25 cellular contexts compared by ENCODE assay signal in genomic region chr2:660477-661214, GRCh38. TPM values are rescaled to one million over a fixed set of nuclear protein-coding genes. Genes with fewer than 3 reads are reported as not detected.
DNase-seq lines count a peak whose midpoint lies in the region; ATAC-seq and TF ChIP-seq lines count a peak whose summit lies in the region.
"Had no signal": no experiment of that assay in that cellular context is flagged by ENCODE, and none has a peak within 500 bp of the region (broad histone marks: within the 10 kb centered on the region; RNA-seq: fewer than 3 reads in every experiment).

No MANE protein-coding gene starts in this region.

- intact Hi-C loops in Right ventricle myocardium superior (cut with DNase I) (no loop called here), heart right ventricle (cut with DNase I) (no loop called here), testis (cut with DNase I; ENCODE audit: low total_unique reads) (no loop called here)

- H3K9me3 ChIP-seq in heart right ventricle = peaks cover 0 to 18% (median 0%) of the 10 kb centered on the region in 11 donors
- H3K9me3 ChIP-seq in testis = no peaks in the 10 kb centered on the region
- H3K9me3 ChIP-seq: gastrocnemius medialis, thyroid gland had no signal

- peak; percentile 34 for DNase-seq in Right ventricle myocardium superior
- no peak for DNase-seq in heart right ventricle
- peak; percentile 59 for DNase-seq in NCI-H2227 (lab: John Stamatoyannopoulos, UW; ENCODE audit: unreplicated experiment)
- peak; percentile 55 for DNase-seq in glutamatergic neuron
- peak; percentile 83 for DNase-seq in testis
- no peak for DNase-seq in NCI-H774 (lab: John Stamatoyannopoulos, UW)
- DNase-seq: activated CD4-positive, alpha-beta T cell treated with anti-CD3 and anti-CD28 coated beads for 36 hours; activated gamma-delta T cell; activated naive CD8-positive, alpha-beta T cell treated with anti-CD3 and anti-CD28 coated beads, Interleukin-2, amount 10 ng/mL, durations not matched to agents 7 days and 5 days; activated T-cell treated with anti-CD3 and anti-CD28 coated beads, Interleukin-2, amount 50 U/mL, for 24 hours; Calu3; dermis blood vessel endothelial cell; gastrocnemius medialis; GOT3; hippocampal formation; naive thymus-derived CD8-positive, alpha-beta T cell; NCI-H2081; NCI-H524 treated with DMSO at 0.1 percent for 48 hours; thyroid gland had no signal

- no peak overlapping the region for H3K27ac Mint-ChIP-seq in glutamatergic neuron (ENCODE audit: unreplicated experiment)
- H3K27ac Mint-ChIP-seq: activated CD4-positive, alpha-beta T cell treated with anti-CD3 and anti-CD28 coated beads for 36 hours; activated naive CD8-positive, alpha-beta T cell treated with anti-CD3 and anti-CD28 coated beads, Interleukin-2, amount 10 ng/mL, durations not matched to agents 7 days and 5 days; activated T-cell treated with anti-CD3 and anti-CD28 coated beads, Interleukin-2, amount 50 U/mL, for 24 hours; stimulated activated naive CD8-positive, alpha-beta T cell treated with anti-CD3 and anti-CD28 coated beads, Interleukin-15, Interleukin-2, amounts not matched to agents 100 ng/mL and 50 ng/mL, for 24 hours had no signal

- no peak for TF ChIP-seq POLR2A in testis (IDR thresholded peaks at IDR 0.05)

- H3K27me3 ChIP-seq in heart right ventricle (peaks cover 4 to 45% (median 23%) of the 10 kb centered on the region in 7 donors), testis (no peaks in the 10 kb centered on the region)
- H3K27me3 ChIP-seq: thyroid gland had no signal

- peaks cover 0 to 23% (median 7%) of the 10 kb centered on the region in 9 donors for H3K36me3 ChIP-seq in heart right ventricle
- H3K36me3 ChIP-seq in testis (ENCODE audit: low read depth, missing control alignments) = no peaks in the 10 kb centered on the region

- H3K27me3 Mint-ChIP-seq in glutamatergic neuron (ENCODE audit: unreplicated experiment) = no peaks in the 10 kb centered on the region
- H3K27me3 Mint-ChIP-seq: activated CD4-positive, alpha-beta T cell treated with anti-CD3 and anti-CD28 coated beads for 36 hours had no signal

- TF ChIP-seq CTCF in heart right ventricle (IDR thresholded peaks at IDR 0.05) = no peak
- no peak for TF ChIP-seq CTCF in glutamatergic neuron (IDR thresholded peaks at IDR 0.05; ENCODE audit: partially characterized antibody, unreplicated experiment)
- no peak for TF ChIP-seq CTCF in testis (IDR thresholded peaks at IDR 0.05)

- H3K4me1 ChIP-seq in heart right ventricle (peaks cover 0 to 7% (median 0%) of the 10 kb centered on the region in 9 donors), testis (peaks cover 15% of the 10 kb centered on the region)
- H3K4me1 ChIP-seq: gastrocnemius medialis, thyroid gland had no signal

- H3K27ac ChIP-seq in heart right ventricle (no peak overlapping the region), testis (no peak overlapping the region)
- H3K27ac ChIP-seq: C4-2B, gastrocnemius medialis, thyroid gland had no signal

- WGBS in heart right ventricle, 2 donors = 39 to 47% methylated on average over 26 of the region's 26 CpGs
- WGBS in testis, 2 donors = 16 to 32% methylated on average over 14 to 26 of the region's 26 CpGs

- no peak for ATAC-seq in Right ventricle myocardium superior (ENCODE audit: poor library complexity)
- ATAC-seq in heart right ventricle = no peak
- no peak for ATAC-seq in HG03025 (IDR thresholded peaks at IDR 0.05; ENCODE audit: low FRiP score, unreplicated experiment)
- no peak for ATAC-seq in GM21619 (IDR thresholded peaks at IDR 0.05; ENCODE audit: unreplicated experiment)
- ATAC-seq: activated CD4-positive, alpha-beta T cell treated with anti-CD3 and anti-CD28 coated beads for 36 hours; gastrocnemius medialis; GM12878; naive thymus-derived CD8-positive, alpha-beta T cell had no signal

- H3K4me3 Mint-ChIP-seq in glutamatergic neuron (ENCODE audit: unreplicated experiment) = no peak overlapping the region
- H3K4me3 Mint-ChIP-seq: activated CD4-positive, alpha-beta T cell treated with anti-CD3 and anti-CD28 coated beads for 36 hours; activated naive CD8-positive, alpha-beta T cell treated with anti-CD3 and anti-CD28 coated beads, Interleukin-2, amount 10 ng/mL, durations not matched to agents 7 days and 5 days; activated T-cell treated with anti-CD3 and anti-CD28 coated beads, Interleukin-2, amount 50 U/mL, for 24 hours; central memory CD8-positive, alpha-beta T cell; stimulated activated naive CD8-positive, alpha-beta T cell treated with anti-CD3 and anti-CD28 coated beads, Interleukin-15, Interleukin-2, amounts not matched to agents 100 ng/mL and 50 ng/mL, for 24 hours had no signal

- H3K4me3 ChIP-seq in heart right ventricle (no peak overlapping the region), testis (no peak overlapping the region)
- H3K4me3 ChIP-seq: gastrocnemius medialis, GM12878, thyroid gland had no signal

- no peaks in the 10 kb centered on the region for H3K4me1 Mint-ChIP-seq in glutamatergic neuron (ENCODE audit: low read depth, unreplicated experiment)

- H3K36me3 Mint-ChIP-seq in glutamatergic neuron (ENCODE audit: unreplicated experiment) = peaks cover 10% of the 10 kb centered on the region

- H3K9me3 Mint-ChIP-seq in glutamatergic neuron (ENCODE audit: unreplicated experiment) = no peaks in the 10 kb centered on the region

RNA-seq across cellular contexts. Expression of gene TMEM18, which starts 16.6 kb away (rescaled TPM):
- total RNA-seq in Right ventricle myocardium superior (10.3 TPM), heart right ventricle (10 to 100 TPM; 10.1 to 13.4 (median 12.2) TPM), glutamatergic neuron (ENCODE audit: unreplicated experiment) (22.0 TPM), testis (10 to 100 TPM; 18.0 to 25.8 TPM)
- polyA plus RNA-seq in heart right ventricle (10 to 100 TPM; 10.2 to 21.9 TPM), testis (ENCODE audit: insufficient read depth, low read depth, low replicate concordance) (30.5 TPM)

Comparison
In these comparisons a context has a peak if more than half of its experiments do, and no peak if none do; other contexts are left out.
1. DNase-seq: peak in Right ventricle myocardium superior (single experiment), NCI-H2227 (single experiment), glutamatergic neuron (single experiment) and testis (single experiment); none in heart right ventricle (0 of 2) and NCI-H774 (single experiment).